ENCODE assay signal across 8 cellular contexts in the genomic region with DNA sequence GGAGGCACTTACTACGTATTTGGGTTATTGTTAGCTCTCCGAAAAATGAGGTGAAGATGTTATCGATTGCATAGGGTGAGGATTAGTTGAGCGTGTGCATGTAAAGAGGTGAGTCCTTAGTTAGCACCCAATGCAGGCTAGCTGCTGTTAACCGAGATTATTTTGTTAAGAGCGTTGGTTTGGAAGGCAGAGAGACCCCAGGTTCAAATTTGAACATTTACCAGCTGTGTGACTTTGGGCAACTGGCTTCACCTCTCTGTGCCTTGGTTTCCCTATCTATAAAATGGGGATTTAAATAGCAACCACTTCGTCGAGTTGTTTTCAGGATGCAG. TPM values are rescaled to one million over a fixed set of nuclear protein-coding genes. Genes with fewer than 3 reads are reported as not detected.
DNase-seq lines count a peak whose midpoint lies in the region; ATAC-seq and TF ChIP-seq lines count a peak whose summit lies in the region.

No MANE protein-coding gene starts in this region.

- H3K9me3 ChIP-seq in AG04450 (ENCODE audit: control insufficient read depth, insufficient read depth, low read length) (no peaks in the 10 kb centered on the region; the same call in 1 of the 2 replicates), muscle layer of colon (ENCODE audit: low read length) (no peaks in the 10 kb centered on the region)

- no peaks in the 10 kb centered on the region for H3K27me3 Mint-ChIP-seq in IgD-negative memory B cell

- peak overlapping the region; percentile 62 to 97 (median 76) for H3K27ac Mint-ChIP-seq in IgD-negative memory B cell

- peaks cover 45 to 55% (median 52%) of the 10 kb centered on the region in 3 donors for H3K4me1 Mint-ChIP-seq in IgD-negative memory B cell

- POLR2A ChIA-PET in AG04450 (lab: Yijun Ruan, JAX) = interaction anchor here (0.5 to 2.1 kb wide), 6 partner anchors 24 to 172 kb away, joined by 3 to 20 read pairs (median 4); no protein-coding TSS in a partner anchor

- no peaks in the 10 kb centered on the region for H3K27me3 ChIP-seq in AG04450 (ENCODE audit: control insufficient read depth, insufficient read depth, low read length)
- H3K27me3 ChIP-seq in brain microvascular endothelial cell (replicated peaks) = no peaks in the 10 kb centered on the region
- no peaks in the 10 kb centered on the region for H3K27me3 ChIP-seq in muscle layer of colon (ENCODE audit: control insufficient read depth in 1 of 2, insufficient read depth in 2 of 2, low read length in 2 of 2)

- H3K9me3 Mint-ChIP-seq in IgD-negative memory B cell = no peaks in the 10 kb centered on the region

- H3K36me3 ChIP-seq in brain microvascular endothelial cell (replicated peaks) = no peaks in the 10 kb centered on the region
- no peaks in the 10 kb centered on the region for H3K36me3 ChIP-seq in muscle layer of colon (ENCODE audit: insufficient read depth, low read length)

- peaks cover 2% of the 10 kb centered on the region for H3K36me3 Mint-ChIP-seq in IgD-negative memory B cell

- H3K27ac ChIP-seq in AG04450 (ENCODE audit: low read depth, low read length) (no peak overlapping the region), brain microvascular endothelial cell (peak overlapping the region; percentile 61), muscle layer of colon (ENCODE audit: low read depth, low read length) (peak overlapping the region; percentile 52)

- H3K4me3 Mint-ChIP-seq in IgD-negative memory B cell = peak overlapping the region; percentile 95 to 99 (median 98)

- in situ Hi-C loops in brain microvascular endothelial cell (cut with HindIII; ENCODE audit: low pct_ligation_motif_present, low sequenced_read_pairs) = no loop called here

- CTCF ChIA-PET in AG04450 (lab: Charles Lee) = interaction anchor here (0.6 to 1.3 kb wide), 4 partner anchors 136 to 234 kb away, joined by 3 to 4 read pairs (median 4); no protein-coding TSS in a partner anchor

- peak overlapping the region; percentile 16 for H3K9ac ChIP-seq in muscle layer of colon (ENCODE audit: low read length)

- peaks cover 10% of the 10 kb centered on the region for H3K4me1 ChIP-seq in muscle layer of colon (ENCODE audit: insufficient read depth, low read length)

- no peak for ATAC-seq in GM18868 (IDR thresholded peaks at IDR 0.05; ENCODE audit: unreplicated experiment)

- no peak for TF ChIP-seq CTCF in AG04450 (IDR thresholded peaks at IDR 0.05; ENCODE audit: low read depth, low read length)
- no peak for TF ChIP-seq CTCF in brain microvascular endothelial cell (IDR thresholded peaks at IDR 0.05; ENCODE audit: low read depth, low read length, missing control alignments)

- DNase-seq in AG04450 (ENCODE audit: low read depth, low spot score) (no peak), brain microvascular endothelial cell (no peak), mucosa of gallbladder (ENCODE audit: low spot score) (no peak), germinal center (ENCODE audit: low spot score) (no peak)
- DNase-seq in stimulated activated CD4-positive, alpha-beta T cell treated with anti-CD3 and anti-CD28 coated beads, Interleukin-15, amount 100 ng/mL, for 24 hours = no peak

- H3K4me3 ChIP-seq in AG04450 (ENCODE audit: low read depth, low read length) (peak overlapping the region; percentile 96), brain microvascular endothelial cell (ENCODE audit: low read depth, low read length) (peak overlapping the region; percentile 95), muscle layer of colon (ENCODE audit: low read depth in 1 of 2, low read length in 2 of 2) (peak overlapping the region; percentile 65 to 84)

RNA-seq across cellular contexts. Expression of gene SIPA1L3, which starts 0.7 kb away (rescaled TPM):
- polyA plus RNA-seq in AG04450 (2011; rRNA removed) = 4.9 and 9.4 TPM in 2 replicates
- 24.9 and 34.6 TPM in 2 replicates for polyA minus RNA-seq in AG04450 (2011; rRNA and poly(A)+ RNA removed)
- 13.6 TPM for polyA plus RNA-seq in IgD-negative memory B cell
- 74.6 TPM for total RNA-seq in mucosa of gallbladder

RNA-seq across cellular contexts. Expression of gene WDR87, which starts 1.3 kb away (rescaled TPM):
- not detected in 2 replicates for polyA plus RNA-seq in AG04450 (2011; rRNA removed)
- polyA minus RNA-seq in AG04450 (2011; rRNA and poly(A)+ RNA removed) = not detected in 2 replicates
- polyA plus RNA-seq in IgD-negative memory B cell = not detected
- total RNA-seq in mucosa of gallbladder = not detected
